In the genomic region with DNA sequence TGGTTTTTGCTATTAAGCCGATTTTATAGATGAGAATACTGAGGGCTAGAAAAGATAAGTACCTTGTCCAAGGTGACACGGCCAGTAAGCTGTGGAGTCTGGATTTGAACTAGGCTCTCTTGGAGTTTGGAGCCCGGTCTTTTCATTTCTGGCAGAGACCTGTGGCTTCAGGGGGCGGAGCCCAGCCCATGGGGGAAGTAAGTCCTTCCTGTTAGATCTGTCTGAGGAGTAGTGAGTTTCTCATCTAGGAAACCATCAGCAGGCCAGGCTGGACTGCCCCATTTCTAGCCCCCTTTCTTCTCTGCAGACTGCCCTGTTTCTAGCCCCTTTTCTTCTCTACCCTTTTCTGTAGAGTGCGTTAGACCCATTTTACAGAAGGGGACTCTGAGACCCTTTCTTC, we compare ENCODE assay signal across 9 cellular contexts. TPM values are rescaled to one million over a fixed set of nuclear protein-coding genes. Genes with fewer than 3 reads are reported as not detected.
DNase-seq lines count a peak whose midpoint lies in the region; ATAC-seq and TF ChIP-seq lines count a peak whose summit lies in the region.
"Had no signal": no experiment of that assay in that cellular context is flagged by ENCODE, and none has a peak within 500 bp of the region (broad histone marks: within the 10 kb centered on the region; RNA-seq: fewer than 3 reads in every experiment).

No MANE protein-coding gene starts in this region.

- H4K20me1 ChIP-seq in BLaER1 (no peaks in the 10 kb centered on the region), H9 (ENCODE audit: control insufficient read depth, insufficient read depth, insufficient read length) (no peaks in the 10 kb centered on the region)

- H3K4me3 Mint-ChIP-seq in H9, result peak overlapping the region; percentile 62 to 80
- peak overlapping the region in 2 of 3 donors; percentile 68 to 77 for H3K4me3 Mint-ChIP-seq in T-cell

- H2BK20ac ChIP-seq in H9 (ENCODE audit: low read depth, low read length, poor library complexity, severe bottlenecking), result no peak overlapping the region

- H3K4me1 Mint-ChIP-seq in H9, result peaks cover 22 to 42% of the 10 kb centered on the region in 2 experiments
- peaks cover 10 to 18% (median 12%) of the 10 kb centered on the region in 3 donors for H3K4me1 Mint-ChIP-seq in T-cell

- no peak overlapping the region for H2BK15ac ChIP-seq in H9 (ENCODE audit: low read depth, low read length)

- H3K56ac ChIP-seq in H9 (ENCODE audit: insufficient read length, low read depth, low read length), result no peak overlapping the region

- no peak for DNase-seq in H9
- DNase-seq in T-cell, result no peak
- no peak for DNase-seq in iPS DF 6.9 (ENCODE audit: low read depth, low spot score)
- DNase-seq in RKO (ENCODE audit: low spot score), result no peak
- no peak for DNase-seq in kidney tubule cell (ENCODE audit: low spot score)
- DNase-seq in 8988T, result no peak
- no peak for DNase-seq in amniotic stem cell (lab: John Stamatoyannopoulos, UW)

- H3K9ac ChIP-seq in BLaER1, result peak overlapping the region; percentile 40; the same call in 1 of the 2 replicates
- no peak overlapping the region for H3K9ac ChIP-seq in H9 (ENCODE audit: extremely low read depth, insufficient read length, low read length)

- POLR2A ChIA-PET in T-cell (lab: Charles Lee), result no interaction called here

- H3K36me3 ChIP-seq in BLaER1 (no peaks in the 10 kb centered on the region), iPS DF 6.9 (ENCODE audit: control insufficient read depth, insufficient read depth, low read length) (no peaks in the 10 kb centered on the region)

- H3K4ac ChIP-seq in H9 (ENCODE audit: low read depth, low read length), result no peak overlapping the region

- WGBS in H9 (ENCODE audit: extremely low coverage, insufficient read length, low lambda C conversion rate), result no CpG with 5 or more reads among the region's 5 CpGs
- WGBS in iPS DF 6.9 (ENCODE audit: insufficient coverage, insufficient read length), result no CpG with 5 or more reads among the region's 5 CpGs

- H2BK5ac ChIP-seq in H9 (ENCODE audit: insufficient read length, low read length), result no peak overlapping the region

- no peak overlapping the region for H3K18ac ChIP-seq in H9 (ENCODE audit: insufficient read length, low read depth, low read length)

- CTCF ChIA-PET in T-cell (lab: Charles Lee), result no interaction called here

- no peaks in the 10 kb centered on the region for H3K36me3 Mint-ChIP-seq in H9 (ENCODE audit: insufficient read depth in 1 of 3, low read depth in 3 of 3)
- H3K36me3 Mint-ChIP-seq in T-cell, result no peaks in the 10 kb centered on the region
- H3K36me3 Mint-ChIP-seq: activated naive CD4-positive, alpha-beta T cell treated with anti-CD3 and anti-CD28 coated beads, Interleukin-2, amount 50 U/mL, for 72 hours had no signal

- H3K4me3 ChIP-seq in BLaER1 (peak overlapping the region; percentile 64), iPS DF 6.9 (ENCODE audit: low read length) (peak overlapping the region; percentile 3; the same call in 1 of the 2 replicates)

- no peak overlapping the region for H4K91ac ChIP-seq in H9 (ENCODE audit: insufficient read length, low read depth, low read length)

- H3K4me1 ChIP-seq in BLaER1, result peaks cover 66% of the 10 kb centered on the region
- H3K4me1 ChIP-seq in H9 (ENCODE audit: insufficient read depth, low read length), result peaks cover 4% of the 10 kb centered on the region; the same call in 1 of the 2 replicates
- peaks cover 2% of the 10 kb centered on the region for H3K4me1 ChIP-seq in iPS DF 6.9 (ENCODE audit: control insufficient read depth, insufficient read depth, low read length)

- H3K9me3 Mint-ChIP-seq in H9 (no peaks in the 10 kb centered on the region), T-cell (peaks cover 0 to 3% (median 0%) of the 10 kb centered on the region in 3 donors)

- H3K27ac ChIP-seq in BLaER1, result no peak overlapping the region
- H3K27ac ChIP-seq in H9 (ENCODE audit: insufficient read length, low read depth, low read length), result no peak overlapping the region
- no peak overlapping the region for H3K27ac ChIP-seq in iPS DF 6.9 (ENCODE audit: low read length)

- H3K9me3 ChIP-seq in BLaER1 (no peaks in the 10 kb centered on the region), H9 (ENCODE audit: control insufficient read depth, low read depth, low read length) (no peaks in the 10 kb centered on the region), iPS DF 6.9 (ENCODE audit: control insufficient read depth, insufficient read depth, low read length) (no peaks in the 10 kb centered on the region)

- H2AK5ac ChIP-seq in H9 (ENCODE audit: insufficient read length, low read length), result no peak overlapping the region

- H2AFZ ChIP-seq in H9 (ENCODE audit: low read length), result no peak overlapping the region

- H4K5ac ChIP-seq in H9 (ENCODE audit: insufficient read length, low read depth, low read length), result no peak overlapping the region

- no peak overlapping the region for H2BK12ac ChIP-seq in H9 (ENCODE audit: insufficient read length, low read depth, low read length)

- H3K79me2 ChIP-seq in H9 (ENCODE audit: insufficient read depth, low read length), result no peaks in the 10 kb centered on the region

- no peak overlapping the region for H2BK120ac ChIP-seq in H9 (ENCODE audit: low read depth, low read length, poor library complexity, severe bottlenecking)

- ATAC-seq in T-cell (replicated peaks in 1 of 4), result no peak

- H3K4me2 ChIP-seq in BLaER1, result peak overlapping the region; percentile 99
- peak overlapping the region; percentile 84 for H3K4me2 ChIP-seq in H9 (ENCODE audit: insufficient read depth, insufficient read length, low read length)

- peaks cover 5% of the 10 kb centered on the region for H3K23me2 ChIP-seq in H9 (ENCODE audit: insufficient read length, low read depth, low read length, poor library complexity, severe bottlenecking)

- no peak overlapping the region for H3K23ac ChIP-seq in H9 (ENCODE audit: insufficient read length, low read depth, low read length)

- H3K79me1 ChIP-seq in H9 (ENCODE audit: insufficient read depth, low read depth, low read length, poor library complexity, severe bottlenecking), result no peaks in the 10 kb centered on the region

- H3K27me3 Mint-ChIP-seq in H9 (ENCODE audit: low read depth) (peaks cover 56% of the 10 kb centered on the region), T-cell (peaks cover 24 to 36% of the 10 kb centered on the region in 2 donors)

- H3T11ph ChIP-seq in H9 (ENCODE audit: low read length), result no peak overlapping the region

- no peak overlapping the region for H4K8ac ChIP-seq in H9 (replicated peaks; ENCODE audit: insufficient read length, low read depth, low read length)

- H3K27me3 ChIP-seq in BLaER1 (no peaks in the 10 kb centered on the region), H9 (ENCODE audit: insufficient read depth, low read length) (peaks cover 18% of the 10 kb centered on the region; the same call in 1 of the 2 replicates), iPS DF 6.9 (ENCODE audit: control insufficient read depth, insufficient read depth, low read length) (peaks cover 13% of the 10 kb centered on the region)

- TF ChIP-seq CTCF in H9 (conservative IDR thresholded peaks at IDR 0.05), result no peak

- no peak overlapping the region; the same call in 1 of the 2 replicates for H3K14ac ChIP-seq in H9 (ENCODE audit: insufficient read depth, low read length)

- H3K27ac Mint-ChIP-seq in H9, result no peak overlapping the region
- no peak overlapping the region for H3K27ac Mint-ChIP-seq in T-cell
- H3K27ac Mint-ChIP-seq: activated naive CD4-positive, alpha-beta T cell treated with anti-CD3 and anti-CD28 coated beads, Interleukin-2, amount 50 U/mL, for 72 hours had no signal

RNA-seq across cellular contexts. Expression of gene PTGS1, which starts 0.5 kb away (rescaled TPM):
- total RNA-seq in H9 (2021) (1.0 and 1.3 TPM in 2 replicates), T-cell (1 to 10 TPM in 1 of 5 donors, under 1 TPM in 4; 0.44 to 2.0 (median 0.86) TPM)
